In the genomic region with DNA sequence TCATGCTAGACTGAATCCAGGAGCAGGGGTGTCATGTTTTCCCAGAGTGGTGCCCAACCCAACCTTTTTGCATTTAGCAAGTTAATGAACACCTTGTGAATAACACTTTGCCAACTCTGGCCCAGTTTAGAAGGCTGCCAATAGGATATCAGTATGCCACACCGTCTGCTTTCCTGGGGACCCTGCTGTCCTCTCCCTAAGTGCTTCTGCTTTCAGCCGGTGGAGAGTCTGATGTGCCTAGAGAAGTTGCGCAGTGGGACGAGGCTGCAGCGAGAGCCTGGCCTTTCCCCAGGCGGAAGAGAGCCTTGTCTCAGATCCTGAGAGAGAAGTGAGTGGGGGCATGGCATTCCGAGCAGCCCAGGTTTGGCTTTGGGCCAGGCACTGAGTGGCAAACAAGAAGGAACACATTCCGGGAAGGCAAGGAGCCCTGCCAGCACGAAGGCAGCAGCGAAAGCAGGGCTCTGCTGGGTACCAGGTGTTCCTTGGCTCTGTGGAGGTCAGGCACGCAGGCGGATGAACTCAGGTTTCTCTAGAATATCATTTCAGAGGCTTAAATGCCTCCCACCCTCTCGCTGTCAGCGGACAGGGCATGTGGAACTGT, we compare ENCODE assay signal across 8 cellular contexts. TPM values are rescaled to one million over a fixed set of nuclear protein-coding genes. Genes with fewer than 3 reads are reported as not detected.
DNase-seq lines count a peak whose midpoint lies in the region; ATAC-seq, FAIRE-seq and TF ChIP-seq lines count a peak whose summit lies in the region.

No MANE protein-coding gene starts in this region.

- intact Hi-C loops in thyroid gland (cut with DNase I), result loop anchor here (5.0 kb wide), 1 partner anchor 408 kb away; no protein-coding TSS in a partner anchor

- ATAC-seq in GM19467 (IDR thresholded peaks at IDR 0.05; ENCODE audit: unreplicated experiment) (no peak), HG02798 (IDR thresholded peaks at IDR 0.05; ENCODE audit: poor library complexity, unreplicated experiment) (no peak), HG02759 (IDR thresholded peaks at IDR 0.05; ENCODE audit: unreplicated experiment) (no peak)

- TF ChIP-seq CTCF in bronchial epithelial cell (IDR thresholded peaks at IDR 0.05; ENCODE audit: insufficient read depth, low read length, severe bottlenecking), result no peak
- TF ChIP-seq CTCF in liver (IDR thresholded peaks at IDR 0.05; ENCODE audit: low read depth, low read length, missing input control), result no peak
- TF ChIP-seq CTCF in thyroid gland (IDR thresholded peaks at IDR 0.05), result no peak

- TF ChIP-seq POLR2A in thyroid gland (IDR thresholded peaks at IDR 0.05), result peak in 1 of 2 donors; percentile 63

- TF ChIP-seq RAD21 in liver (IDR thresholded peaks at IDR 0.05), result no peak

- H3K9ac ChIP-seq in liver (ENCODE audit: low read depth in 1 of 2, low read length in 2 of 2), result peak overlapping the region in 1 of 2 donors; percentile 32

- FAIRE-seq in bronchial epithelial cell (lab: Jason Lieb, UNC), result no peak

- DNase-seq in D341Med (ENCODE audit: low spot score), result peak; percentile 43
- DNase-seq in NCI-H2171 treated with DMSO at 0.1 percent for 48 hours (lab: John Stamatoyannopoulos, UW), result peak; percentile 99
- DNase-seq in bronchial epithelial cell (ENCODE audit: low read depth), result peak; percentile 83
- DNase-seq in thyroid gland, result peak; percentile 100

- H3K27ac ChIP-seq in liver (ENCODE audit: low read depth in 1 of 2, low read length in 2 of 2) (peak overlapping the region; percentile 39 to 64), thyroid gland (peak overlapping the region; percentile 89 to 92 (median 91))

- H3K27me3 ChIP-seq in bronchial epithelial cell (ENCODE audit: control insufficient read depth, insufficient read depth, low read length) (no peaks in the 10 kb centered on the region), liver (ENCODE audit: control insufficient read depth in 4 of 4, insufficient read depth in 4 of 4, low read length in 3 of 4) (no peaks in the 10 kb centered on the region), thyroid gland (no peaks in the 10 kb centered on the region)

- H3K4me3 ChIP-seq in bronchial epithelial cell (ENCODE audit: low read depth, low read length), result peak overlapping the region; percentile 23
- peak overlapping the region; percentile 43 to 87 (median 50) for H3K4me3 ChIP-seq in liver (ENCODE audit: low read depth in 1 of 3, low read length in 3 of 3)
- peak overlapping the region in 1 of 3 donors; percentile 33 for H3K4me3 ChIP-seq in thyroid gland (replicated peaks in 1 of 3)

- no peaks in the 10 kb centered on the region for H3K9me3 ChIP-seq in liver (ENCODE audit: control insufficient read depth in 4 of 4, low read length in 3 of 4)
- H3K9me3 ChIP-seq in thyroid gland, result no peaks in the 10 kb centered on the region

- H3K36me3 ChIP-seq in bronchial epithelial cell (ENCODE audit: control insufficient read depth, insufficient read depth, low read length) (no peaks in the 10 kb centered on the region), liver (ENCODE audit: control insufficient read depth in 4 of 4, insufficient read depth in 3 of 4, low read depth in 1 of 4, low read length in 3 of 4) (no peaks in the 10 kb centered on the region), thyroid gland (no peaks in the 10 kb centered on the region)

- WGBS in liver, result 20% methylated on average over 14 of the region's 14 CpGs
- WGBS in thyroid gland, 2 donors, result 14 to 32% methylated on average over 13 to 14 of the region's 14 CpGs

- H3K4me1 ChIP-seq in liver (ENCODE audit: control insufficient read depth in 4 of 4, insufficient read depth in 4 of 4, low read length in 3 of 4), result peaks cover 0 to 16% (median 13%) of the 10 kb centered on the region in 4 donors
- H3K4me1 ChIP-seq in thyroid gland, result peaks cover 39 to 47% of the 10 kb centered on the region in 2 donors

TF ChIP-seq in liver, 16 proteins besides CTCF, POLR2A, EP300 and RAD21:
- TF ChIP-seq, protein P1, sequence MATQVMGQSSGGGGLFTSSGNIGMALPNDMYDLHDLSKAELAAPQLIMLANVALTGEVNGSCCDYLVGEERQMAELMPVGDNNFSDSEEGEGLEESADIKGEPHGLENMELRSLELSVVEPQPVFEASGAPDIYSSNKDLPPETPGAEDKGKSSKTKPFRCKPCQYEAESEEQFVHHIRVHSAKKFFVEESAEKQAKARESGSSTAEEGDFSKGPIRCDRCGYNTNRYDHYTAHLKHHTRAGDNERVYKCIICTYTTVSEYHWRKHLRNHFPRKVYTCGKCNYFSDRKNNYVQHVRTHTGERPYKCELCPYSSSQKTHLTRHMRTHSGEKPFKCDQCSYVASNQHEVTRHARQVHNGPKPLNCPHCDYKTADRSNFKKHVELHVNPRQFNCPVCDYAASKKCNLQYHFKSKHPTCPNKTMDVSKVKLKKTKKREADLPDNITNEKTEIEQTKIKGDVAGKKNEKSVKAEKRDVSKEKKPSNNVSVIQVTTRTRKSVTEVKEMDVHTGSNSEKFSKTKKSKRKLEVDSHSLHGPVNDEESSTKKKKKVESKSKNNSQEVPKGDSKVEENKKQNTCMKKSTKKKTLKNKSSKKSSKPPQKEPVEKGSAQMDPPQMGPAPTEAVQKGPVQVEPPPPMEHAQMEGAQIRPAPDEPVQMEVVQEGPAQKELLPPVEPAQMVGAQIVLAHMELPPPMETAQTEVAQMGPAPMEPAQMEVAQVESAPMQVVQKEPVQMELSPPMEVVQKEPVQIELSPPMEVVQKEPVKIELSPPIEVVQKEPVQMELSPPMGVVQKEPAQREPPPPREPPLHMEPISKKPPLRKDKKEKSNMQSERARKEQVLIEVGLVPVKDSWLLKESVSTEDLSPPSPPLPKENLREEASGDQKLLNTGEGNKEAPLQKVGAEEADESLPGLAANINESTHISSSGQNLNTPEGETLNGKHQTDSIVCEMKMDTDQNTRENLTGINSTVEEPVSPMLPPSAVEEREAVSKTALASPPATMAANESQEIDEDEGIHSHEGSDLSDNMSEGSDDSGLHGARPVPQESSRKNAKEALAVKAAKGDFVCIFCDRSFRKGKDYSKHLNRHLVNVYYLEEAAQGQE (IDR thresholded peaks at IDR 0.05), result no peak
- TF ChIP-seq SP1 (IDR thresholded peaks at IDR 0.05), result no peak
- TF ChIP-seq YY1 (IDR thresholded peaks at IDR 0.05), result no peak
- TF ChIP-seq FOXA2 (IDR thresholded peaks at IDR 0.05), result no peak
- TF ChIP-seq HNF4A (conservative IDR thresholded peaks at IDR 0.05), result no peak
- TF ChIP-seq, protein P2, sequence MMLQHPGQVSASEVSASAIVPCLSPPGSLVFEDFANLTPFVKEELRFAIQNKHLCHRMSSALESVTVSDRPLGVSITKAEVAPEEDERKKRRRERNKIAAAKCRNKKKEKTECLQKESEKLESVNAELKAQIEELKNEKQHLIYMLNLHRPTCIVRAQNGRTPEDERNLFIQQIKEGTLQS (IDR thresholded peaks at IDR 0.05), result no peak
- TF ChIP-seq, protein P3, sequence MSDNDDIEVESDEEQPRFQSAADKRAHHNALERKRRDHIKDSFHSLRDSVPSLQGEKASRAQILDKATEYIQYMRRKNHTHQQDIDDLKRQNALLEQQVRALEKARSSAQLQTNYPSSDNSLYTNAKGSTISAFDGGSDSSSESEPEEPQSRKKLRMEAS (IDR thresholded peaks at IDR 0.05), result no peak
- TF ChIP-seq NR2F2 (IDR thresholded peaks at IDR 0.05), result no peak
- TF ChIP-seq EGR1 (IDR thresholded peaks at IDR 0.05; ENCODE audit: low read depth in 2 of 2), result no peak
- TF ChIP-seq JUND (IDR thresholded peaks at IDR 0.05), result no peak
- TF ChIP-seq TAF1 (conservative IDR thresholded peaks at IDR 0.05), result no peak
- TF ChIP-seq, protein P4, sequence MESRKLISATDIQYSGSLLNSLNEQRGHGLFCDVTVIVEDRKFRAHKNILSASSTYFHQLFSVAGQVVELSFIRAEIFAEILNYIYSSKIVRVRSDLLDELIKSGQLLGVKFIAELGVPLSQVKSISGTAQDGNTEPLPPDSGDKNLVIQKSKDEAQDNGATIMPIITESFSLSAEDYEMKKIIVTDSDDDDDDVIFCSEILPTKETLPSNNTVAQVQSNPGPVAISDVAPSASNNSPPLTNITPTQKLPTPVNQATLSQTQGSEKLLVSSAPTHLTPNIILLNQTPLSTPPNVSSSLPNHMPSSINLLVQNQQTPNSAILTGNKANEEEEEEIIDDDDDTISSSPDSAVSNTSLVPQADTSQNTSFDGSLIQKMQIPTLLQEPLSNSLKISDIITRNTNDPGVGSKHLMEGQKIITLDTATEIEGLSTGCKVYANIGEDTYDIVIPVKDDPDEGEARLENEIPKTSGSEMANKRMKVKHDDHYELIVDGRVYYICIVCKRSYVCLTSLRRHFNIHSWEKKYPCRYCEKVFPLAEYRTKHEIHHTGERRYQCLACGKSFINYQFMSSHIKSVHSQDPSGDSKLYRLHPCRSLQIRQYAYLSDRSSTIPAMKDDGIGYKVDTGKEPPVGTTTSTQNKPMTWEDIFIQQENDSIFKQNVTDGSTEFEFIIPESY (IDR thresholded peaks at IDR 0.05), result no peak

RNA-seq across cellular contexts. Expression of a gene that starts 36.9 kb away (rescaled TPM):
- total RNA-seq in bronchial epithelial cell (1.1 and 2.3 TPM in 2 replicates), liver (1 to 10 TPM in 1 of 2 donors, under 1 TPM in 1; 0.67 to 1.0 TPM), thyroid gland (1 to 10 TPM; 5.1 to 6.7 (median 6.0) TPM)
- 1 to 10 TPM in 1 of 2 donors, under 1 TPM in 1; 0.74 to 1.0 TPM for polyA plus RNA-seq in liver

RNA-seq across cellular contexts. Expression of a gene that starts 37.2 kb away (rescaled TPM):
- 29.7 and 41.6 TPM in 2 replicates for total RNA-seq in bronchial epithelial cell
- 10 to 100 TPM; 12.0 to 14.9 TPM for total RNA-seq in liver
- polyA plus RNA-seq in liver, result 1 to 10 TPM; 1.4 to 4.7 TPM
- 100 to 1,000 TPM in 3 of 4 donors, 10 to 100 TPM in 1; 88.5 to 183 (median 115) TPM for total RNA-seq in thyroid gland

RNA-seq across cellular contexts. Expression of a gene that starts 42.5 kb away (rescaled TPM):
- total RNA-seq in bronchial epithelial cell (4.6 and 5.5 TPM in 2 replicates), liver (not detected), thyroid gland (10 to 100 TPM in 1 of 4 donors, 1 to 10 TPM in 3; 8.8 to 26.9 (median 9.0) TPM)
- polyA plus RNA-seq in liver, result not detected

Comparison
In these comparisons a context has a peak if more than half of its experiments do, and no peak if none do; other contexts are left out.
1. DNase-seq: peak in every context shown above with its lines; median percentile 100 in thyroid gland; 99 in NCI-H2171 treated with DMSO at 0.1 percent for 48 hours; 83 in bronchial epithelial cell; 43 in D341Med.